In the genomic region with DNA sequence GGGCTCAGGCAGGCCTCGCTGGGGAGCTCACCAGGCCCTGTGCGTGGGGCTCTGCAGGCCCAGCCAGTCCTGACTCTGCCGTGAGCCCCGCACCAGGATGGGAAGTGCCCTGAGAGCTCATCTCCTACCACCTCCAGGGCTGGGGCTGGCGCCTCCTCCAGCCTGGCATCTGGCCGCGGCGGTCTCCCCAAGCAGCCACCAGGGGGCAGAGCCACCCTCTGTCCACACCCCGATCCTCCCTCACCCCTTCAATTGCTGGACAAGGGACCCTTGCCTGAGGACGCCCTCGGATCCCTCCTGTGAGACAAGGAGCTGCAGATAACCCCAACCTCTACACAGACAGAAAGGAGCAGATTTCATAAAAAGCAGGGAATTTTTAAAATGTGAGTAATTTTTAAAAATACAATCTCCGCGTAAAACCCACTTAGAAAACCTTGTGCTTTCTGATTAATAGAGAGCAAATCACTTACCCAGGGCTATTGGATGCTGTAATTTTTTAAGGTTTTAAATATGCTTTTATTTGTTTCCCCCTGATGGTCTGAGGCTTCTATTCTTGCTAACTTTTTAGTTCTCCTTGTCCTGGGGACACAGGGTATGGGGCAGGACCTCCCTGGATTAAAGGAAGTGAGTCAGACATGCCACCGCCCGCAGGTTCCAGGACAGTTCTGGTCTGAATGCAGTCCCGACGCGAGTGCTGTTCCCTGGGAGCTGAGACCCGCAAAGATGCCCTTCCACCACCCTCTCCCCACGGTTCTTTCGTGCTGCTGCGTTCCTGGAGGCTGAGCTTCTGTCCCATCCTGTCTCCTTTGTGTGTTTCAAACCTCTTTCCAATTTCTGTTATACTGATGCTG, we compare ENCODE assay signal across 8 cellular contexts. TPM values are rescaled to one million over a fixed set of nuclear protein-coding genes. Genes with fewer than 3 reads are reported as not detected.
A peak's percentile ranks its signal among the peaks of the same experiment; 100 is the strongest.
DNase-seq lines count a peak whose midpoint lies in the region; ATAC-seq and TF ChIP-seq lines count a peak whose summit lies in the region.

No MANE protein-coding gene starts in this region.

- no peak overlapping the region for H3K9ac ChIP-seq in HCT116 (ENCODE audit: low read length)

- H2AFZ ChIP-seq in HCT116 (ENCODE audit: low read depth, low read length, poor library complexity, severe bottlenecking) = peak overlapping the region; percentile 70

- POLR2A ChIA-PET in HCT116 (lab: Charles Lee) = interaction anchor here (0.9 to 1.6 kb wide), 2 partner anchors 53 to 110 kb away, joined by 3 to 5 read pairs; a partner anchor contains a TSS
- POLR2A ChIA-PET in activated CD8-positive, alpha-beta T cell treated with anti-CD3 and anti-CD28 coated beads, Interleukin-2, amount 10 ng/mL, durations not matched to agents 7 days and 5 days (lab: Charles Lee) = interaction anchor here (0.6 kb wide), 1 partner anchor 370 kb away, joined by 3 read pairs; no protein-coding TSS in a partner anchor

- H3K9me3 ChIP-seq in HCT116 (ENCODE audit: control insufficient read depth in 1 of 2, insufficient read depth in 1 of 2, low read depth in 1 of 2, low read length in 2 of 2) (no peaks in the 10 kb centered on the region), testis (no peaks in the 10 kb centered on the region)

- 41 to 54% methylated on average over 14 to 21 of the region's 22 CpGs for WGBS in testis, 2 donors

- no peaks in the 10 kb centered on the region for H3K9me3 Mint-ChIP-seq in Calu3 (ENCODE audit: low read depth, unreplicated experiment)
- no peaks in the 10 kb centered on the region for H3K9me3 Mint-ChIP-seq in activated CD8-positive, alpha-beta T cell treated with anti-CD3 and anti-CD28 coated beads, Interleukin-2, amount 10 ng/mL, durations not matched to agents 7 days and 5 days (ENCODE audit: insufficient read depth)
- H3K9me3 Mint-ChIP-seq in natural killer cell treated with Interleukin-12 subunit alpha and Interleukin-12 subunit beta and Interleukin-15 and Interleukin-18, amount 100 ng/mL, for 72 hours = no peaks in the 10 kb centered on the region

- no peaks in the 10 kb centered on the region for H4K20me1 ChIP-seq in HCT116 (ENCODE audit: insufficient read depth)

- H3K36me3 Mint-ChIP-seq in Calu3 (ENCODE audit: insufficient read depth, unreplicated experiment) = no peaks in the 10 kb centered on the region
- H3K36me3 Mint-ChIP-seq in activated CD8-positive, alpha-beta T cell treated with anti-CD3 and anti-CD28 coated beads, Interleukin-2, amount 10 ng/mL, durations not matched to agents 7 days and 5 days (ENCODE audit: low read depth) = no peaks in the 10 kb centered on the region
- no peaks in the 10 kb centered on the region for H3K36me3 Mint-ChIP-seq in natural killer cell treated with Interleukin-12 subunit alpha and Interleukin-12 subunit beta and Interleukin-15 and Interleukin-18, amount 100 ng/mL, for 72 hours

- H3K4me2 ChIP-seq in HCT116 (ENCODE audit: low read length) = peak overlapping the region; percentile 67

- H3K4me3 ChIP-seq in HCT116 (replicated peaks in 1 of 2; ENCODE audit: low read depth in 1 of 2, low read length in 2 of 2) (peak overlapping the region; percentile 26 to 39), testis (no peak overlapping the region)

- RAD21 ChIA-PET in HCT116 (lab: Charles Lee; ENCODE audit: low non-redundant PET in 1 of 2, low total read pairs in 2 of 2, uncharacterized antibody in 2 of 2, unreplicated experiment in 2 of 2) = interaction anchor here in 1 of 2 experiments (0.6 kb wide), 2 partner anchors 51 to 748 kb away, joined by 3 read pairs; no protein-coding TSS in a partner anchor

- no peaks in the 10 kb centered on the region for H3K4me1 Mint-ChIP-seq in Calu3 (ENCODE audit: low read depth, unreplicated experiment)
- no peaks in the 10 kb centered on the region for H3K4me1 Mint-ChIP-seq in activated CD8-positive, alpha-beta T cell treated with anti-CD3 and anti-CD28 coated beads, Interleukin-2, amount 10 ng/mL, durations not matched to agents 7 days and 5 days (ENCODE audit: low read depth)
- H3K4me1 Mint-ChIP-seq in natural killer cell treated with Interleukin-12 subunit alpha and Interleukin-12 subunit beta and Interleukin-15 and Interleukin-18, amount 100 ng/mL, for 72 hours (ENCODE audit: low read depth in 2 of 2) = peaks cover 0 to 15% of the 10 kb centered on the region in 2 donors

- H3K27me3 ChIP-seq in HCT116 (ENCODE audit: insufficient read depth, low read length) (0 out of 2 replicates have a peak, but pooled peaks cover 5% of the 10 kb centered on the region), testis (no peaks in the 10 kb centered on the region)

- no peaks in the 10 kb centered on the region for H3K79me2 ChIP-seq in HCT116 (ENCODE audit: insufficient read depth, low read length)

- BruUV-seq in Calu3 (replicated peaks; lab: Mats Ljungman, UMichigan) (no TSS peak), HCT116 (replicated peaks; lab: Mats Ljungman, UMichigan) (no TSS peak)

- TF ChIP-seq RAD21 in HCT116 (IDR thresholded peaks at IDR 0.05; ENCODE audit: low read depth) = peak; percentile 68

- peak; percentile 91 for ATAC-seq in HCT116
- ATAC-seq in activated CD8-positive, alpha-beta T cell treated with anti-CD3 and anti-CD28 coated beads, Interleukin-2, amount 10 ng/mL, durations not matched to agents 7 days and 5 days = peak; percentile 77
- ATAC-seq in esophagus mucosa = peak; percentile 68
- peak; percentile 62 to 71 for ATAC-seq in natural killer cell treated with Interleukin-12 subunit alpha and Interleukin-12 subunit beta and Interleukin-15 and Interleukin-18, amount 100 ng/mL, for 72 hours

- DNase-seq in Calu3 (peak; percentile 55), HCT116 (ENCODE audit: low read depth, low spot score) (peak; percentile 32), NCI-H526 (lab: John Stamatoyannopoulos, UW) (peak; percentile 50 to 83), testis (peak; percentile 70), middle frontal gyrus (ENCODE audit: extremely low spot score, low spot score) (no peak)
- peak; percentile 61 for DNase-seq in activated CD8-positive, alpha-beta T cell treated with anti-CD3 and anti-CD28 coated beads, Interleukin-2, amount 10 ng/mL, durations not matched to agents 7 days and 5 days
- no peak for DNase-seq in natural killer cell treated with Interleukin-12 subunit alpha and Interleukin-12 subunit beta and Interleukin-15 and Interleukin-18, amount 100 ng/mL, for 72 hours (ENCODE audit: low spot score)

- CTCF ChIA-PET in Calu3 (lab: Charles Lee) (interaction anchor here (1.4 kb wide), 1 partner anchor 51 kb away, joined by 5 read pairs; no protein-coding TSS in a partner anchor), HCT116 (lab: Charles Lee) (interaction anchor here (0.6 to 1.7 kb wide), 16 partner anchors 9 to 536 kb away, joined by 3 to 28 read pairs (median 4); no protein-coding TSS in a partner anchor)
- CTCF ChIA-PET in activated CD8-positive, alpha-beta T cell treated with anti-CD3 and anti-CD28 coated beads, Interleukin-2, amount 10 ng/mL, durations not matched to agents 7 days and 5 days (lab: Charles Lee) = interaction anchor here (0.7 to 1.8 kb wide), 6 partner anchors 8 to 540 kb away, joined by 3 to 6 read pairs (median 3); no protein-coding TSS in a partner anchor

- H3K27ac ChIP-seq in HCT116 (ENCODE audit: low read depth, low read length) (no peak overlapping the region), testis (no peak overlapping the region)

- H3K27ac Mint-ChIP-seq in Calu3 (ENCODE audit: unreplicated experiment) = no peak overlapping the region
- H3K27ac Mint-ChIP-seq in activated CD8-positive, alpha-beta T cell treated with anti-CD3 and anti-CD28 coated beads, Interleukin-2, amount 10 ng/mL, durations not matched to agents 7 days and 5 days = no peak overlapping the region
- H3K27ac Mint-ChIP-seq in natural killer cell treated with Interleukin-12 subunit alpha and Interleukin-12 subunit beta and Interleukin-15 and Interleukin-18, amount 100 ng/mL, for 72 hours = no peak overlapping the region

- no peaks in the 10 kb centered on the region for H3K9me2 ChIP-seq in HCT116 (ENCODE audit: insufficient read depth)

- peaks cover 13% of the 10 kb centered on the region for H3K27me3 Mint-ChIP-seq in Calu3 (ENCODE audit: unreplicated experiment)
- peaks cover 10% of the 10 kb centered on the region for H3K27me3 Mint-ChIP-seq in activated CD8-positive, alpha-beta T cell treated with anti-CD3 and anti-CD28 coated beads, Interleukin-2, amount 10 ng/mL, durations not matched to agents 7 days and 5 days (ENCODE audit: low read depth)
- H3K27me3 Mint-ChIP-seq in natural killer cell treated with Interleukin-12 subunit alpha and Interleukin-12 subunit beta and Interleukin-15 and Interleukin-18, amount 100 ng/mL, for 72 hours = peaks cover 37 to 39% of the 10 kb centered on the region in 2 donors

- peak; percentile 57 for TF ChIP-seq CTCF in Calu3 (IDR thresholded peaks at IDR 0.05; ENCODE audit: unreplicated experiment)
- TF ChIP-seq CTCF in HCT116 (IDR thresholded peaks at IDR 0.05 in 2 of 3, conservative IDR thresholded peaks at IDR 0.05 in 1 of 3; ENCODE audit: borderline replicate concordance in 1 of 3, insufficient read depth in 1 of 3, low read depth in 2 of 3, low read length in 2 of 3) = peak; percentile 68 to 92 (median 88)
- TF ChIP-seq CTCF in testis (IDR thresholded peaks at IDR 0.05) = peak; percentile 67 to 92 (median 77)

- H3K4me3 Mint-ChIP-seq in Calu3 (ENCODE audit: low read depth, unreplicated experiment) = no peak overlapping the region
- no peak overlapping the region for H3K4me3 Mint-ChIP-seq in activated CD8-positive, alpha-beta T cell treated with anti-CD3 and anti-CD28 coated beads, Interleukin-2, amount 10 ng/mL, durations not matched to agents 7 days and 5 days
- H3K4me3 Mint-ChIP-seq in natural killer cell treated with Interleukin-12 subunit alpha and Interleukin-12 subunit beta and Interleukin-15 and Interleukin-18, amount 100 ng/mL, for 72 hours = no peak overlapping the region

- peaks cover 6 to 25% of the 10 kb centered on the region in 2 experiments for H3K4me1 ChIP-seq in HCT116 (ENCODE audit: control insufficient read depth in 1 of 2, insufficient read depth in 2 of 2, low read length in 2 of 2)
- H3K4me1 ChIP-seq in testis = no peaks in the 10 kb centered on the region

- intact Hi-C loops in Calu3 (cut with micrococcal nuclease; ENCODE audit: unreplicated experiment) = no loop called here
- intact Hi-C loops in HCT116 (cut with micrococcal nuclease) = loop anchor here (10.0 kb wide), 1 partner anchor 323 kb away; no protein-coding TSS in a partner anchor
- intact Hi-C loops in testis (cut with DNase I; ENCODE audit: low total_unique reads) = no loop called here

- H3K36me3 ChIP-seq in HCT116 (ENCODE audit: control insufficient read depth in 1 of 2, insufficient read depth in 2 of 2, low read length in 2 of 2) (no peaks in the 10 kb centered on the region), testis (ENCODE audit: low read depth, missing control alignments) (no peaks in the 10 kb centered on the region)

- no peak for TF ChIP-seq POLR2A in HCT116 (IDR thresholded peaks at IDR 0.05; ENCODE audit: borderline replicate concordance, extremely low read depth, insufficient read depth, insufficient read length)
- no peak for TF ChIP-seq POLR2A in testis (IDR thresholded peaks at IDR 0.05)

RNA-seq across cellular contexts. Expression of a gene that starts 52.3 kb away (rescaled TPM):
- 2.0 and 2.4 TPM in 2 replicates for total RNA-seq in Calu3 (2022)
- 6.8 TPM for total RNA-seq in HCT116 (2021; ENCODE audit: unreplicated experiment)
- polyA plus RNA-seq in HCT116 (2012) = 3.3 and 5.1 TPM in 2 replicates
- total RNA-seq in activated CD8-positive, alpha-beta T cell treated with anti-CD3 and anti-CD28 coated beads, Interleukin-2, amount 10 ng/mL, durations not matched to agents 7 days and 5 days = under 1 TPM; 0.24 to 0.55 TPM
- 0.76 TPM for total RNA-seq in esophagus mucosa
- 1 to 10 TPM; 1.2 TPM for total RNA-seq in natural killer cell treated with Interleukin-12 subunit alpha and Interleukin-12 subunit beta and Interleukin-15 and Interleukin-18, amount 100 ng/mL, for 72 hours
- 10 to 100 TPM; 17.8 to 24.5 TPM for total RNA-seq in testis
- 6.2 TPM for polyA plus RNA-seq in testis (ENCODE audit: insufficient read depth, low read depth, low replicate concordance)

Comparison
In these comparisons a context has a peak if more than half of its experiments do, and no peak if none do; other contexts are left out.
1. DNase-seq: peak in Calu3 (single experiment), HCT116 (single experiment), NCI-H526 (2 of 2), activated CD8-positive, alpha-beta T cell treated with anti-CD3 and anti-CD28 coated beads, Interleukin-2, amount 10 ng/mL, durations not matched to agents 7 days and 5 days (single experiment) and testis (single experiment); none in natural killer cell treated with Interleukin-12 subunit alpha and Interleukin-12 subunit beta and Interleukin-15 and Interleukin-18, amount 100 ng/mL, for 72 hours (single experiment) and middle frontal gyrus (single experiment).
2. H3K4me3 ChIP-seq: peak in HCT116 (2 of 2); none in testis (0 of 2).
3. Peak in every context shown above with its lines, with median percentiles within 50 percentile points of each other: CTCF ChIP-seq and ATAC-seq.